In genomic region chr3:126946387-126946786, GRCh38 we compare ENCODE assay signal across 17 cellular contexts. TPM values are rescaled to one million over a fixed set of nuclear protein-coding genes. Genes with fewer than 3 reads are reported as not detected.
DNase-seq lines count a peak whose midpoint lies in the region; TF ChIP-seq lines count a peak whose summit lies in the region.
"Had no signal": no experiment of that assay in that cellular context is flagged by ENCODE, and none has a peak within 500 bp of the region (broad histone marks: within the 10 kb centered on the region; RNA-seq: fewer than 3 reads in every experiment).

No MANE protein-coding gene starts in this region.

- H3K4me3 Mint-ChIP-seq in endodermal cell (no peak overlapping the region), progenitor cell of endocrine pancreas (ENCODE audit: low read depth) (no peak overlapping the region), CD14-positive monocyte (no peak overlapping the region)
- H3K4me3 Mint-ChIP-seq: CD4-positive, CD25-positive, alpha-beta regulatory T cell; CD8-positive, alpha-beta T cell; GM23338; H9 had no signal

- no peak overlapping the region for H3K18ac ChIP-seq in neuronal stem cell (ENCODE audit: low read length)

- no peak overlapping the region for H2AFZ ChIP-seq in neuronal stem cell (ENCODE audit: low read length)
- H2AFZ ChIP-seq: GM23338 had no signal

- H3K27ac ChIP-seq in endodermal cell (ENCODE audit: low read depth, low read length) (peak overlapping the region; percentile 70), neuronal stem cell (replicated peaks; ENCODE audit: low read length) (no peak overlapping the region), spleen (no peak overlapping the region), esophagus muscularis mucosa (replicated peaks in 1 of 4) (no peak overlapping the region)

- H3K36me3 Mint-ChIP-seq in endodermal cell (ENCODE audit: low read depth) (peaks cover 3% of the 10 kb centered on the region), progenitor cell of endocrine pancreas (ENCODE audit: insufficient read depth) (peaks cover 2% of the 10 kb centered on the region), CD14-positive monocyte (no peaks in the 10 kb centered on the region)

- H3K4me1 ChIP-seq in endodermal cell (ENCODE audit: control insufficient read depth, insufficient read depth, low read length) = no peaks in the 10 kb centered on the region
- peaks cover 7 to 10% of the 10 kb centered on the region in 2 donors for H3K4me1 ChIP-seq in neuronal stem cell (ENCODE audit: control insufficient read depth in 2 of 2, insufficient read depth in 1 of 2, low read depth in 1 of 2, low read length in 2 of 2)
- peaks cover 0 to 32% (median 5%) of the 10 kb centered on the region in 6 donors for H3K4me1 ChIP-seq in spleen
- H3K4me1 ChIP-seq in esophagus muscularis mucosa = no peaks in the 10 kb centered on the region
- H3K4me1 ChIP-seq: Caco-2 had no signal

- H3K27ac Mint-ChIP-seq in endodermal cell = no peak overlapping the region
- peak overlapping the region; percentile 29 for H3K27ac Mint-ChIP-seq in progenitor cell of endocrine pancreas
- no peak overlapping the region for H3K27ac Mint-ChIP-seq in CD14-positive monocyte
- H3K27ac Mint-ChIP-seq: CD8-positive, alpha-beta T cell; GM23338 had no signal

- H2AK5ac ChIP-seq in neuronal stem cell (ENCODE audit: low read depth, low read length) = no peak overlapping the region

- H3K4me3 ChIP-seq in endodermal cell (ENCODE audit: low read length) (no peak overlapping the region), neuronal stem cell (ENCODE audit: low read length in 2 of 2) (no peak overlapping the region), spleen (no peak overlapping the region), esophagus muscularis mucosa (no peak overlapping the region)
- H3K4me3 ChIP-seq: GM23338 had no signal

- H3K9me3 Mint-ChIP-seq in endodermal cell (no peaks in the 10 kb centered on the region), progenitor cell of endocrine pancreas (ENCODE audit: low read depth) (no peaks in the 10 kb centered on the region), CD14-positive monocyte (peaks cover 0 to 3% (median 0%) of the 10 kb centered on the region in 7 donors)
- H3K9me3 Mint-ChIP-seq: CD8-positive, alpha-beta T cell; GM23338; H9 had no signal

- peak overlapping the region; percentile 60 for H3K14ac ChIP-seq in neuronal stem cell (ENCODE audit: low read length)

- WGBS in endodermal cell (ENCODE audit: insufficient coverage in 1 of 2, insufficient read length in 1 of 2), 2 experiments = 92 to 94% methylated on average over 9 to 10 of the region's 10 CpGs
- no CpG with 5 or more reads among the region's 10 CpGs for WGBS in neuronal stem cell (ENCODE audit: extremely low coverage in 2 of 2, insufficient read length in 2 of 2, insufficient replicate concordance in 1 of 2), 2 donors
- WGBS in spleen, 5 donors = 89 to 100% (median 91%) methylated on average over 3 to 10 of the region's 10 CpGs
- WGBS in esophagus muscularis mucosa = 58% methylated on average over 2 of the region's 10 CpGs

- H3K27me3 ChIP-seq in endodermal cell (ENCODE audit: control insufficient read depth, insufficient read depth, low read length, poor library complexity, severe bottlenecking) (no peaks in the 10 kb centered on the region), neuronal stem cell (ENCODE audit: control insufficient read depth in 3 of 3, insufficient read depth in 3 of 3, low read depth in 1 of 3, low read length in 3 of 3) (no peaks in the 10 kb centered on the region), spleen (replicated peaks in 1 of 7) (no peaks in the 10 kb centered on the region), esophagus muscularis mucosa (no peaks in the 10 kb centered on the region)

- no peak overlapping the region for H4K91ac ChIP-seq in neuronal stem cell (ENCODE audit: low read depth, low read length, poor library complexity)

- H3K36me3 ChIP-seq in endodermal cell (ENCODE audit: control insufficient read depth, insufficient read depth, low read length) (no peaks in the 10 kb centered on the region), neuronal stem cell (replicated peaks in 1 of 2; ENCODE audit: control insufficient read depth in 2 of 2, insufficient read depth in 2 of 2, low read length in 2 of 2) (peaks cover 0 to 1% of the 10 kb centered on the region in 2 donors), spleen (peaks cover 0 to 20% (median 0%) of the 10 kb centered on the region in 6 donors), esophagus muscularis mucosa (peaks cover 0 to 11% (median 2%) of the 10 kb centered on the region in 4 donors)

- DNase-seq in endodermal cell = no peak
- DNase-seq in neuronal stem cell (ENCODE audit: low spot score) = no peak
- DNase-seq in progenitor cell of endocrine pancreas (ENCODE audit: low spot score, unreplicated experiment) = no peak
- DNase-seq in spleen = peak; percentile 63
- DNase-seq in activated effector memory CD4-positive, alpha-beta T cell treated with anti-CD3 and anti-CD28 coated beads, Interleukin-2, amount 50 U/mL, for 16 hours = no peak
- no peak for DNase-seq in CD14-positive monocyte (ENCODE audit: low spot score)
- no peak for DNase-seq in esophagus muscularis mucosa (ENCODE audit: extremely low spot score)
- DNase-seq in RKO (ENCODE audit: low spot score) = no peak
- DNase-seq: C1 segment of cervical spinal cord; Caco-2; CD4-positive, CD25-positive, alpha-beta regulatory T cell; CD8-positive, alpha-beta T cell; DMS 273 treated with DMSO at 0.1 percent for 48 hours; DMS79; GF-D8; H9 had no signal

- H2BK12ac ChIP-seq in neuronal stem cell (ENCODE audit: low read length) = no peak overlapping the region

- no peak for TF ChIP-seq CTCF in endodermal cell (conservative IDR thresholded peaks at IDR 0.05)
- TF ChIP-seq CTCF in progenitor cell of endocrine pancreas (IDR thresholded peaks at IDR 0.05; ENCODE audit: unreplicated experiment) = no peak
- TF ChIP-seq CTCF in spleen (IDR thresholded peaks at IDR 0.05 in 8 of 11, conservative IDR thresholded peaks at IDR 0.05 in 3 of 11) = no peak
- TF ChIP-seq CTCF in CD14-positive monocyte (IDR thresholded peaks at IDR 0.05) = no peak
- TF ChIP-seq CTCF in esophagus muscularis mucosa (IDR thresholded peaks at IDR 0.05) = no peak

- no peak overlapping the region for H3K9ac ChIP-seq in endodermal cell (ENCODE audit: extremely low read depth, low read length, poor library complexity, severe bottlenecking)
- no peak overlapping the region for H3K9ac ChIP-seq in neuronal stem cell (ENCODE audit: low read depth, low read length, poor library complexity)

- no peak overlapping the region for H2BK120ac ChIP-seq in neuronal stem cell (ENCODE audit: low read depth, low read length)

- TF ChIP-seq EP300 in esophagus muscularis mucosa (IDR thresholded peaks at IDR 0.05) = no peak

- H3K9me3 ChIP-seq in endodermal cell (ENCODE audit: control insufficient read depth, low read length) = no peaks in the 10 kb centered on the region
- H3K9me3 ChIP-seq in neuronal stem cell (replicated peaks in 1 of 2; ENCODE audit: control insufficient read depth in 2 of 2, insufficient read depth in 1 of 2, low read depth in 1 of 2, low read length in 2 of 2) = no peaks in the 10 kb centered on the region
- no peaks in the 10 kb centered on the region for H3K9me3 ChIP-seq in spleen
- H3K9me3 ChIP-seq in esophagus muscularis mucosa = no peaks in the 10 kb centered on the region
- H3K9me3 ChIP-seq: Caco-2 had no signal

- H4K8ac ChIP-seq in neuronal stem cell (ENCODE audit: low read depth, low read length) = no peak overlapping the region

- no peak overlapping the region for H2BK5ac ChIP-seq in neuronal stem cell (ENCODE audit: low read length)

- H3K27me3 Mint-ChIP-seq in endodermal cell (ENCODE audit: insufficient read depth) (no peaks in the 10 kb centered on the region), progenitor cell of endocrine pancreas (no peaks in the 10 kb centered on the region), CD14-positive monocyte (ENCODE audit: low read depth in 3 of 3) (peaks cover 17 to 64% (median 58%) of the 10 kb centered on the region in 3 donors)
- H3K27me3 Mint-ChIP-seq: CD4-positive, CD25-positive, alpha-beta regulatory T cell had no signal

- TF ChIP-seq POLR2A in spleen (IDR thresholded peaks at IDR 0.05) = no peak
- no peak for TF ChIP-seq POLR2A in esophagus muscularis mucosa (IDR thresholded peaks at IDR 0.05; ENCODE audit: low read depth)

- H3K4me2 ChIP-seq in neuronal stem cell (ENCODE audit: insufficient read depth, low read length, poor library complexity, severe bottlenecking) = no peak overlapping the region
- H3K4me2 ChIP-seq: GM23338 had no signal

- no peaks in the 10 kb centered on the region for H3K79me1 ChIP-seq in neuronal stem cell (ENCODE audit: low read depth, low read length)

- H3K23ac ChIP-seq in neuronal stem cell (ENCODE audit: low read depth, low read length, poor library complexity) = no peak overlapping the region

- no peak overlapping the region for H3K4ac ChIP-seq in neuronal stem cell (ENCODE audit: low read length)

- intact Hi-C loops in spleen (cut with DNase I; ENCODE audit: low total_unique reads) (no loop called here), CD14-positive monocyte (cut with micrococcal nuclease) (no loop called here), esophagus muscularis mucosa (cut with DNase I) (no loop called here)

- H3K4me1 Mint-ChIP-seq in endodermal cell (no peaks in the 10 kb centered on the region), progenitor cell of endocrine pancreas (ENCODE audit: low read depth) (peaks cover 6% of the 10 kb centered on the region), CD14-positive monocyte (peaks cover 12% of the 10 kb centered on the region)

- no peak overlapping the region for H2BK15ac ChIP-seq in neuronal stem cell (ENCODE audit: low read length)

RNA-seq across cellular contexts. Expression of gene PLXNA1, which starts 36.5 kb away (rescaled TPM):
- total RNA-seq in endodermal cell (10 to 100 TPM; 66.3 to 79.4 TPM), progenitor cell of endocrine pancreas (104 and 107 TPM in 2 replicates), spleen (10 to 100 TPM; 27.8 to 47.6 (median 41.4) TPM), esophagus muscularis mucosa (10 to 100 TPM; 33.6 to 82.4 (median 47.0) TPM)
- 64.5 TPM for polyA plus RNA-seq in endodermal cell (2013, experiment 1 of 2)
- 61.1 TPM for polyA plus RNA-seq in endodermal cell (2013, experiment 2 of 2)
- 31.7 TPM for polyA plus RNA-seq in neuronal stem cell (2013, experiment 1 of 2)
- polyA plus RNA-seq in neuronal stem cell (2013, experiment 2 of 2) = 32.1 TPM
- polyA plus RNA-seq in spleen (10 to 100 TPM in 1 of 3 donors, 1 to 10 TPM in 2; 3.7 to 11.9 (median 3.8) TPM), CD14-positive monocyte (not detected)
